In the genomic region with DNA sequence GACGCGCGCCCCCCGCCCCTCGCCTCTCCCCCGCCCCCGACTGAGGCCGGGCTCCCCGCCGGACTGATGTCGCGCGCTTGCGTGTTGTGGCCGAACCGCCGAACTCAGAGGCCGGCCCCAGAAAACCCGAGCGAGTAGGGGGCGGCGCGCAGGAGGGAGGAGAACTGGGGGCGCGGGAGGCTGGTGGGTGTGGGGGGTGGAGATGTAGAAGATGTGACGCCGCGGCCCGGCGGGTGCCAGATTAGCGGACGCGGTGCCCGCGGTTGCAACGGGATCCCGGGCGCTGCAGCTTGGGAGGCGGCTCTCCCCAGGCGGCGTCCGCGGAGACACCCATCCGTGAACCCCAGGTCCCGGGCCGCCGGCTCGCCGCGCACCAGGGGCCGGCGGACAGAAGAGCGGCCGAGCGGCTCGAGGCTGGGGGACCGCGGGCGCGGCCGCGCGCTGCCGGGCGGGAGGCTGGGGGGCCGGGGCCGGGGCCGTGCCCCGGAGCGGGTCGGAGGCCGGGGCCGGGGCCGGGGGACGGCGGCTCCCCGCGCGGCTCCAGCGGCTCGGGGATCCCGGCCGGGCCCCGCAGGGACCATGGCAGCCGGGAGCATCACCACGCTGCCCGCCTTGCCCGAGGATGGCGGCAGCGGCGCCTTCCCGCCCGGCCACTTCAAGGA, we compare ENCODE assay signal across 9 cellular contexts. TPM values are rescaled to one million over a fixed set of nuclear protein-coding genes. Genes with fewer than 3 reads are reported as not detected.
A peak's percentile ranks its signal among the peaks of the same experiment; 100 is the strongest.
DNase-seq lines count a peak whose midpoint lies in the region; ATAC-seq and TF ChIP-seq lines count a peak whose summit lies in the region.
"Had no signal": no experiment of that assay in that cellular context is flagged by ENCODE, and none has a peak within 500 bp of the region (broad histone marks: within the 10 kb centered on the region; RNA-seq: fewer than 3 reads in every experiment).

A gene (plus strand): TSS at position 236 of the 662 bp plus-strand sequence. CDS start 344 bp downstream, at position 580.

- peaks cover 20% of the 10 kb centered on the region for H3K4me1 Mint-ChIP-seq in T-helper 1 cell treated with Interleukin-12 subunit alpha and Interleukin-12 subunit beta and Interleukin-4 antibody, amounts not matched to agents 30 μg/mL and 1 μg/mL, for 36 hours (ENCODE audit: low read depth)

- H3K27me3 ChIP-seq in BE2C, result peaks cover 17% of the 10 kb centered on the region

- H3K27ac Mint-ChIP-seq in T-helper 1 cell treated with Interleukin-12 subunit alpha and Interleukin-12 subunit beta and Interleukin-4 antibody, amounts not matched to agents 30 μg/mL and 1 μg/mL, for 36 hours, result peak within 1 kb of the TSS; percentile 72

- peak within 1 kb of the TSS; percentile 68 for H3K4me3 ChIP-seq in BE2C (ENCODE audit: low read depth, low read length)
- H3K4me3 ChIP-seq: PC-9 had no signal

- intact Hi-C loops in left colon (cut with DNase I, micrococcal nuclease), result no loop called here

- H3K4me1 ChIP-seq in BE2C, result no peaks in the 10 kb centered on the region

- H3K36me3 ChIP-seq in BE2C, result no peaks in the 10 kb centered on the region

- H3K36me3 Mint-ChIP-seq in T-helper 1 cell treated with Interleukin-12 subunit alpha and Interleukin-12 subunit beta and Interleukin-4 antibody, amounts not matched to agents 30 μg/mL and 1 μg/mL, for 36 hours (ENCODE audit: low read depth), result peaks cover 3% of the 10 kb centered on the region

- no peaks in the 10 kb centered on the region for H3K9me3 Mint-ChIP-seq in T-helper 1 cell treated with Interleukin-12 subunit alpha and Interleukin-12 subunit beta and Interleukin-4 antibody, amounts not matched to agents 30 μg/mL and 1 μg/mL, for 36 hours

- no peak for TF ChIP-seq CTCF in BE2C (IDR thresholded peaks at IDR 0.05; ENCODE audit: low read depth, low read length)

- no peaks in the 10 kb centered on the region for H3K9me3 ChIP-seq in BE2C

- DNase-seq in BE2C (peak; percentile 39), dedifferentiated amniotic fluid mesenchymal stem cell (ENCODE audit: extremely low spot score) (peak; percentile 77), left colon (peak; percentile 44 to 45), NCI-H2029 treated with DMSO at 0.1 percent for 48 hours (lab: John Stamatoyannopoulos, UW) (no peak)
- DNase-seq in stimulated activated CD4-positive, alpha-beta T cell treated with anti-CD3 and anti-CD28 coated beads, Interleukin-4, amount 100 ng/mL, for 1 hour, result peak; percentile 30

- peak within 1 kb of the TSS; percentile 79 for H3K4me3 Mint-ChIP-seq in T-helper 1 cell treated with Interleukin-12 subunit alpha and Interleukin-12 subunit beta and Interleukin-4 antibody, amounts not matched to agents 30 μg/mL and 1 μg/mL, for 36 hours

- ATAC-seq in GM18907 (IDR thresholded peaks at IDR 0.05; ENCODE audit: unreplicated experiment), result peak; percentile 23
- ATAC-seq in HG03095 (IDR thresholded peaks at IDR 0.05; ENCODE audit: unreplicated experiment), result peak; percentile 20
- ATAC-seq in left colon, result peak; percentile 40

- peaks cover 66% of the 10 kb centered on the region for H3K27me3 Mint-ChIP-seq in T-helper 1 cell treated with Interleukin-12 subunit alpha and Interleukin-12 subunit beta and Interleukin-4 antibody, amounts not matched to agents 30 μg/mL and 1 μg/mL, for 36 hours (ENCODE audit: low read depth)

RNA-seq across cellular contexts. Expression of the gene that starts here (rescaled TPM):
- polyA plus RNA-seq in BE2C (2012; ENCODE audit: insufficient read depth, insufficient read length, low read depth), result 0.69 TPM
- total RNA-seq in left colon, result 1 to 10 TPM; 1.3 to 4.1 TPM
